ENCODE assay signal across 1 cellular context in the genomic region with DNA sequence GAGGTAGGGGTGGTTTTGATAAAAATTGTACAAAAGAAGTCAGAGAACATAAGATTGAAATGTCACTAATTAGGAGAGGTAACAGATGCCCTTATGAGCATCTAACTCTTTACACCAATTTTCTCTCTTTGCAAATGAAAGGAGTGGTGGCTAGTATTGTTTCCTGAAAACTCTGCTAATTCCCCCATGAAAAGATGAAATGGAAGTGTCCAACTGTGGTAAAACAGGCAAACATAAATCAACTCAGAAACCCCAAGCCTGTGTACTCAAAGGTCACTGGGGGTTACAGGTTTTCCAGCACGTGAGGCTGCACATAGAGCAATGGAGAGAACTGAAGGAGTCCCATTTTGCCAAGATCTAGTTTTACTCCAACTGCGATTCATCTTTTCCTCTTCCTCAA.
TF ChIP-seq lines count a peak whose summit lies in the region.

No MANE protein-coding gene starts in this region.

TF ChIP-seq in IMR-90, 13 proteins besides CTCF, POLR2A, EP300 and RAD21:
- TF ChIP-seq MXI1 (IDR thresholded peaks at IDR 0.05; ENCODE audit: borderline replicate concordance, low read depth, low read length) (no peak), RFX5 (IDR thresholded peaks at IDR 0.05; ENCODE audit: low read depth, low read length) (no peak), CHD1 (IDR thresholded peaks at IDR 0.05; ENCODE audit: low read depth, low read length) (no peak), SMC3 (IDR thresholded peaks at IDR 0.05; ENCODE audit: low read depth, low read length) (no peak), MAFK (IDR thresholded peaks at IDR 0.05; ENCODE audit: low read depth, low read length) (no peak), RCOR1 (IDR thresholded peaks at IDR 0.05; ENCODE audit: insufficient replicate concordance, low read length) (no peak), MAZ (IDR thresholded peaks at IDR 0.05; ENCODE audit: borderline replicate concordance, low read depth, low read length) (no peak)
- TF ChIP-seq, protein P1, sequence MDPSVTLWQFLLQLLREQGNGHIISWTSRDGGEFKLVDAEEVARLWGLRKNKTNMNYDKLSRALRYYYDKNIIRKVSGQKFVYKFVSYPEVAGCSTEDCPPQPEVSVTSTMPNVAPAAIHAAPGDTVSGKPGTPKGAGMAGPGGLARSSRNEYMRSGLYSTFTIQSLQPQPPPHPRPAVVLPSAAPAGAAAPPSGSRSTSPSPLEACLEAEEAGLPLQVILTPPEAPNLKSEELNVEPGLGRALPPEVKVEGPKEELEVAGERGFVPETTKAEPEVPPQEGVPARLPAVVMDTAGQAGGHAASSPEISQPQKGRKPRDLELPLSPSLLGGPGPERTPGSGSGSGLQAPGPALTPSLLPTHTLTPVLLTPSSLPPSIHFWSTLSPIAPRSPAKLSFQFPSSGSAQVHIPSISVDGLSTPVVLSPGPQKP (IDR thresholded peaks at IDR 0.05; ENCODE audit: borderline replicate concordance, low read depth, low read length) = no peak
